ENCODE assay signal across 1 cellular context in genomic region chr3:82261637-82262036, GRCh38.
A peak's percentile ranks its signal among the peaks of the same experiment; 100 is the strongest.
TF ChIP-seq lines count a peak whose summit lies in the region.

No MANE protein-coding gene starts in this region.

TF ChIP-seq in HepG2, 621 proteins besides CTCF, POLR2A, EP300 and RAD21 (continued from another document):
- TF ChIP-seq ARID5B (CRISPR knock-in tag; IDR thresholded peaks at IDR 0.05) (no peak), ZNF253 (CRISPR knock-in tag; IDR thresholded peaks at IDR 0.05; ENCODE audit: borderline replicate concordance) (no peak), ZNF205 (CRISPR knock-in tag; IDR thresholded peaks at IDR 0.05) (no peak), ZNF652 (CRISPR knock-in tag; IDR thresholded peaks at IDR 0.05; ENCODE audit: borderline replicate concordance, low read depth) (peak; percentile 58), SMARCC2 (IDR thresholded peaks at IDR 0.05) (no peak), FOXA3 (CRISPR knock-in tag; IDR thresholded peaks at IDR 0.05) (peak; percentile 32; the same call in 1 of the 2 replicates), HMGXB3 (CRISPR knock-in tag; IDR thresholded peaks at IDR 0.05; ENCODE audit: borderline replicate concordance) (no peak), TBX2 (CRISPR knock-in tag; IDR thresholded peaks at IDR 0.05; ENCODE audit: borderline replicate concordance) (no peak), SAP130 (CRISPR knock-in tag; IDR thresholded peaks at IDR 0.05; ENCODE audit: low read depth) (0 out of 2 replicates have a peak, but pooled peaks have one; percentile 4)
